9 cellular contexts compared by ENCODE assay signal in the genomic region with DNA sequence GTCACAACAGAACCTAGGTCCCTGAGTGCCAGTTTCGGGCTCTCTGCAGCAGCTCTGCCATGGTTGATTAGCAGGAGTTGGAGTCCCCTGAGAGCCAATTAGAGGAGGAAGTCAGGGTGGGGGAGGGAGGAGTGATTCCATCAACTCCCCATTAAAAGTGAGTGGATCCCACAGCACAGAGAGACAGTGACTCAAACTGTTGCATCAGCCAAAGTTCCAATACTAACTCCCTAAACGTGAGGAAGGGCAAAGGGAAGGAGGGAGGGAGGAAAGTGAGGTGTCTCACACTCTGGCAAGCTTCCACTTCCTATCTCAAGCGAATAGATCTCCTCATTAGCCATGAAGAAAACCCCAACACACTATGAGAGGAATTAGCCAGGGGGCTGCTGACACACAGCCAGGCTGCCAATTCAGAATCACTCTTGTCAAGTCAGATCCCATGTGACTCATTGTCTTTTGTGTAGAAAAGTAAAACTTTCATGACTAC. TPM values are rescaled to one million over a fixed set of nuclear protein-coding genes. Genes with fewer than 3 reads are reported as not detected.
A peak's percentile ranks its signal among the peaks of the same experiment; 100 is the strongest.
DNase-seq lines count a peak whose midpoint lies in the region; ATAC-seq and FAIRE-seq lines count a peak whose summit lies in the region.
"Had no signal": no experiment of that assay in that cellular context is flagged by ENCODE, and none has a peak within 500 bp of the region (broad histone marks: within the 10 kb centered on the region; RNA-seq: fewer than 3 reads in every experiment).

No MANE protein-coding gene starts in this region.

- FAIRE-seq in urothelium cell line (lab: Jason Lieb, UNC) = no peak

- ATAC-seq in HG02759 (IDR thresholded peaks at IDR 0.05; ENCODE audit: unreplicated experiment) = no peak

- DNase-seq in DMS 273 (lab: John Stamatoyannopoulos, UW; ENCODE audit: unreplicated experiment) (peak; percentile 40), DMS 273 treated with DMSO at 0.1 percent for 48 hours (lab: John Stamatoyannopoulos, UW) (no peak), RPMI7951 (ENCODE audit: low read depth) (peak; percentile 90), fibroblast of peridontal ligament (ENCODE audit: extremely low read depth) (peak; percentile 48), urothelium cell line (ENCODE audit: low spot score) (peak; percentile 38)
- no peak for DNase-seq in activated CD8-positive, alpha-beta memory T cell treated with anti-CD3 and anti-CD28 coated beads, Interleukin-2, amount 50 U/mL, for 4 hours
- DNase-seq in activated CD4-positive, alpha-beta T cell treated with anti-CD3 and anti-CD28 coated beads for 48 hours = no peak
- DNase-seq: nephron progenitor cell had no signal

RNA-seq across cellular contexts. Expression of a gene that starts 23.6 kb away (rescaled TPM):
- total RNA-seq in RPMI7951 (2014; rRNA removed; shearing (Covaris generic)) = not detected in 2 replicates

RNA-seq across cellular contexts. Expression of a gene that starts 33.9 kb away (rescaled TPM):
- not detected in 2 replicates for total RNA-seq in RPMI7951 (2014; rRNA removed; shearing (Covaris generic))

RNA-seq across cellular contexts. Expression of a gene that starts 39.2 kb away (rescaled TPM):
- total RNA-seq in RPMI7951 (2014; rRNA removed; shearing (Covaris generic)) = not detected in 2 replicates

RNA-seq across cellular contexts. Expression of a gene that starts 43.1 kb away (rescaled TPM):
- total RNA-seq in RPMI7951 (2014; rRNA removed; shearing (Covaris generic)) = 9.7 and 12.3 TPM in 2 replicates

Comparison
In these comparisons a context has a peak if more than half of its experiments do, and no peak if none do; other contexts are left out.
1. DNase-seq: peak in DMS 273 (single experiment), RPMI7951 (single experiment), fibroblast of peridontal ligament (single experiment) and urothelium cell line (single experiment); none in DMS 273 treated with DMSO at 0.1 percent for 48 hours (single experiment), activated CD8-positive, alpha-beta memory T cell treated with anti-CD3 and anti-CD28 coated beads, Interleukin-2, amount 50 U/mL, for 4 hours (single experiment) and activated CD4-positive, alpha-beta T cell treated with anti-CD3 and anti-CD28 coated beads for 48 hours (single experiment).